ENCODE assay signal across 26 cellular contexts in the genomic region with DNA sequence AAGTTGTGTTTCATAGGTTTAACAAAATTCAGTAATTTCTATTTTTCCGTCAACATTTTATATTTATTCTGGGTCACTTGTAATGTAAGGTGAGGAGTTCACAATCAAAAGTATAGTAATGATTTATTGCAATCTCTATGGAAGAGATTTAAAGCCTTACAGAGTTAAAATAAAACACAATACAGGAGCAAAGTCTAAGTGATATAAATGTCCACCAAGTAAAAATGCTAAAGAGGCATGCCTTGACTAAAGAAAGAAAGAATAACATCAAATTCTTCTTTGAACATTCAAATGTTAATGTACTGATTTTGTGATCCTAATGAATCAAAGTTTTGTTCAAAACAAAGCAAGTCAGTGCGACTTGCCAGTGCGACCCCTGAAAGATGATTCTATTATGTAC.
DNase-seq lines count a peak whose midpoint lies in the region; ATAC-seq, FAIRE-seq and TF ChIP-seq lines count a peak whose summit lies in the region.
"Had no signal": no experiment of that assay in that cellular context is flagged by ENCODE, and none has a peak within 500 bp of the region (broad histone marks: within the 10 kb centered on the region; RNA-seq: fewer than 3 reads in every experiment).

No MANE protein-coding gene starts in this region.

- no peak overlapping the region for H3K27ac ChIP-seq in OCI-LY7 (ENCODE audit: low read depth, low read length, poor library complexity, severe bottlenecking)
- H3K27ac ChIP-seq: 22Rv1; A549; BLaER1 treated with 17β-estradiol and CSF1 and Interleukin-3, amounts not matched to agents 10 nM and 100 nM; C4-2B had no signal

- intact Hi-C loops in left colon (cut with DNase I, micrococcal nuclease) (no loop called here), OCI-LY7 (cut with micrococcal nuclease; ENCODE audit: unreplicated experiment) (no loop called here)

- BruUV-seq in OCI-LY7 (replicated peaks; lab: Mats Ljungman, UMichigan) = no TSS peak

- DNase-seq in D721Med (ENCODE audit: insufficient read length, low spot score) (no peak), WTC11 (ENCODE audit: low spot score) (no peak), left colon (no peak), nephron progenitor cell (no peak), OCI-LY7 (ENCODE audit: low spot score) (no peak)
- no peak for DNase-seq in activated CD4-positive, alpha-beta T cell treated with anti-CD3 and anti-CD28 coated beads, Interleukin-2, amount 10 ng/mL, durations not matched to agents 7 days and 5 days
- DNase-seq: AML-193; Caco-2; Calu3; CD4-positive, alpha-beta T cell; CD8-positive, alpha-beta T cell; DMS 273 treated with DMSO at 0.1 percent for 48 hours; DMS153; DMS53; DMS79; DND-41; EL; GDM1 had no signal

- no peak overlapping the region for H3K4me3 Mint-ChIP-seq in WTC11
- H3K4me3 Mint-ChIP-seq in nephron progenitor cell = no peak overlapping the region
- no peak overlapping the region for H3K4me3 Mint-ChIP-seq in activated CD4-positive, alpha-beta T cell treated with anti-CD3 and anti-CD28 coated beads, Interleukin-2, amount 10 ng/mL, durations not matched to agents 7 days and 5 days
- H3K4me3 Mint-ChIP-seq: B cell; CD4-positive, alpha-beta T cell; CD8-positive, alpha-beta T cell had no signal

- FAIRE-seq in D721Med (lab: Jason Lieb, UNC) = peak; percentile 51
- FAIRE-seq: A549, GM12878, GM19239 had no signal

- CTCF ChIA-PET in WTC11 (lab: Charles Lee) (no interaction called here), OCI-LY7 (lab: Charles Lee; ENCODE audit: unreplicated experiment) (no interaction called here)
- CTCF ChIA-PET in activated CD4-positive, alpha-beta T cell treated with anti-CD3 and anti-CD28 coated beads, Interleukin-2, amount 10 ng/mL, durations not matched to agents 7 days and 5 days (lab: Charles Lee) = no interaction called here

- H3K27me3 Mint-ChIP-seq in WTC11 (ENCODE audit: low read depth) (no peaks in the 10 kb centered on the region), nephron progenitor cell (ENCODE audit: low read depth, poor library complexity) (no peaks in the 10 kb centered on the region)
- H3K27me3 Mint-ChIP-seq in activated CD4-positive, alpha-beta T cell treated with anti-CD3 and anti-CD28 coated beads, Interleukin-2, amount 10 ng/mL, durations not matched to agents 7 days and 5 days = no peaks in the 10 kb centered on the region
- H3K27me3 Mint-ChIP-seq: B cell; CD4-positive, alpha-beta T cell had no signal

- no peak overlapping the region for H2AFZ ChIP-seq in OCI-LY7 (ENCODE audit: low read length)

- POLR2A ChIA-PET in WTC11 (lab: Charles Lee) = no interaction called here
- POLR2A ChIA-PET in OCI-LY7 (lab: Charles Lee) = no interaction called here
- POLR2A ChIA-PET in activated CD4-positive, alpha-beta T cell treated with anti-CD3 and anti-CD28 coated beads, Interleukin-2, amount 10 ng/mL, durations not matched to agents 7 days and 5 days (lab: Charles Lee) = no interaction called here

- TF ChIP-seq CTCF in D721Med (IDR thresholded peaks at IDR 0.05; ENCODE audit: insufficient read depth, missing control alignments) (no peak), WTC11 (IDR thresholded peaks at IDR 0.05) (no peak), nephron progenitor cell (IDR thresholded peaks at IDR 0.05) (no peak), OCI-LY7 (conservative IDR thresholded peaks at IDR 0.05; ENCODE audit: low read length) (no peak)

- peaks cover 38% of the 10 kb centered on the region; the same call in 1 of the 2 replicates for H3K36me3 ChIP-seq in OCI-LY7 (ENCODE audit: insufficient read depth, low read length)

- H3K9me3 Mint-ChIP-seq in WTC11 (0 out of 2 replicates have a peak, but pooled peaks cover 3% of the 10 kb centered on the region), nephron progenitor cell (no peaks in the 10 kb centered on the region)
- H3K9me3 Mint-ChIP-seq in activated CD4-positive, alpha-beta T cell treated with anti-CD3 and anti-CD28 coated beads, Interleukin-2, amount 10 ng/mL, durations not matched to agents 7 days and 5 days = no peaks in the 10 kb centered on the region
- H3K9me3 Mint-ChIP-seq: CD4-positive, alpha-beta T cell; CD8-positive, alpha-beta T cell had no signal

- H4K20me1 ChIP-seq in OCI-LY7 (ENCODE audit: insufficient read depth, low read length) = no peaks in the 10 kb centered on the region
- H4K20me1 ChIP-seq: BLaER1 treated with 17β-estradiol and CSF1 and Interleukin-3, amounts not matched to agents 10 nM and 100 nM had no signal

- no peak for ATAC-seq in WTC11
- ATAC-seq in left colon = peak; percentile 78
- ATAC-seq in HG02571 (IDR thresholded peaks at IDR 0.05; ENCODE audit: unreplicated experiment) = no peak
- ATAC-seq: A549; CD8-positive, alpha-beta T cell; GM12878 had no signal

- no peaks in the 10 kb centered on the region for H3K9me3 ChIP-seq in OCI-LY7 (ENCODE audit: low read length)
- H3K9me3 ChIP-seq: A549; BLaER1 treated with 17β-estradiol and CSF1 and Interleukin-3, amounts not matched to agents 10 nM and 100 nM; Caco-2 had no signal

- H3K79me2 ChIP-seq in OCI-LY7 (ENCODE audit: insufficient read depth, low read depth, low read length) = no peaks in the 10 kb centered on the region

- no peak overlapping the region for H3K4me2 ChIP-seq in OCI-LY7 (ENCODE audit: low read length)
- H3K4me2 ChIP-seq: A549; BLaER1 treated with 17β-estradiol and CSF1 and Interleukin-3, amounts not matched to agents 10 nM and 100 nM had no signal

- peak overlapping the region; percentile 75 for H3K27ac Mint-ChIP-seq in WTC11
- peak overlapping the region; percentile 33 for H3K27ac Mint-ChIP-seq in nephron progenitor cell
- H3K27ac Mint-ChIP-seq in activated CD4-positive, alpha-beta T cell treated with anti-CD3 and anti-CD28 coated beads, Interleukin-2, amount 10 ng/mL, durations not matched to agents 7 days and 5 days = no peak overlapping the region
- H3K27ac Mint-ChIP-seq: B cell; CD4-positive, alpha-beta T cell; CD8-positive, alpha-beta T cell had no signal

- H3K36me3 Mint-ChIP-seq in WTC11 (peaks cover 7% of the 10 kb centered on the region), nephron progenitor cell (ENCODE audit: low read depth) (peaks cover 14% of the 10 kb centered on the region)
- peaks cover 11% of the 10 kb centered on the region for H3K36me3 Mint-ChIP-seq in activated CD4-positive, alpha-beta T cell treated with anti-CD3 and anti-CD28 coated beads, Interleukin-2, amount 10 ng/mL, durations not matched to agents 7 days and 5 days (ENCODE audit: low read depth)

- H3K9me2 ChIP-seq in OCI-LY7 (ENCODE audit: insufficient read depth, low read length) = no peaks in the 10 kb centered on the region

- H3K4me3 ChIP-seq in OCI-LY7 (ENCODE audit: low read depth, low read length, poor library complexity, severe bottlenecking) = no peak overlapping the region
- H3K4me3 ChIP-seq: A549; BLaER1 treated with 17β-estradiol and CSF1 and Interleukin-3, amounts not matched to agents 10 nM and 100 nM; GM12878 had no signal

- H3K4me1 Mint-ChIP-seq in WTC11 (peaks cover 8% of the 10 kb centered on the region), nephron progenitor cell (no peaks in the 10 kb centered on the region)
- peaks cover 3% of the 10 kb centered on the region for H3K4me1 Mint-ChIP-seq in activated CD4-positive, alpha-beta T cell treated with anti-CD3 and anti-CD28 coated beads, Interleukin-2, amount 10 ng/mL, durations not matched to agents 7 days and 5 days

- H3K4me1 ChIP-seq in OCI-LY7 (ENCODE audit: insufficient read depth, low read length, poor library complexity, severe bottlenecking) = no peaks in the 10 kb centered on the region
- H3K4me1 ChIP-seq: A549; BLaER1 treated with 17β-estradiol and CSF1 and Interleukin-3, amounts not matched to agents 10 nM and 100 nM had no signal

TF ChIP-seq in WTC11, 78 proteins besides CTCF, POLR2A, EP300 and RAD21 (continues in another document):
- TF ChIP-seq, protein P1, sequence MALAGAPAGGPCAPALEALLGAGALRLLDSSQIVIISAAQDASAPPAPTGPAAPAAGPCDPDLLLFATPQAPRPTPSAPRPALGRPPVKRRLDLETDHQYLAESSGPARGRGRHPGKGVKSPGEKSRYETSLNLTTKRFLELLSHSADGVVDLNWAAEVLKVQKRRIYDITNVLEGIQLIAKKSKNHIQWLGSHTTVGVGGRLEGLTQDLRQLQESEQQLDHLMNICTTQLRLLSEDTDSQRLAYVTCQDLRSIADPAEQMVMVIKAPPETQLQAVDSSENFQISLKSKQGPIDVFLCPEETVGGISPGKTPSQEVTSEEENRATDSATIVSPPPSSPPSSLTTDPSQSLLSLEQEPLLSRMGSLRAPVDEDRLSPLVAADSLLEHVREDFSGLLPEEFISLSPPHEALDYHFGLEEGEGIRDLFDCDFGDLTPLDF (CRISPR knock-in tag; IDR thresholded peaks at IDR 0.05) = no peak
- TF ChIP-seq NFATC4 (CRISPR knock-in tag; IDR thresholded peaks at IDR 0.05) = no peak
- TF ChIP-seq RORB (CRISPR knock-in tag; IDR thresholded peaks at IDR 0.05) = no peak
- no peak for TF ChIP-seq ZBTB21 (CRISPR knock-in tag; IDR thresholded peaks at IDR 0.05; ENCODE audit: borderline replicate concordance)
- no peak for TF ChIP-seq ZNF219 (CRISPR knock-in tag; IDR thresholded peaks at IDR 0.05; ENCODE audit: borderline replicate concordance)
- no peak for TF ChIP-seq SOX15 (CRISPR knock-in tag; IDR thresholded peaks at IDR 0.05)
- TF ChIP-seq OVOL2 (CRISPR knock-in tag; IDR thresholded peaks at IDR 0.05; ENCODE audit: borderline replicate concordance) = no peak
- TF ChIP-seq, protein P2, sequence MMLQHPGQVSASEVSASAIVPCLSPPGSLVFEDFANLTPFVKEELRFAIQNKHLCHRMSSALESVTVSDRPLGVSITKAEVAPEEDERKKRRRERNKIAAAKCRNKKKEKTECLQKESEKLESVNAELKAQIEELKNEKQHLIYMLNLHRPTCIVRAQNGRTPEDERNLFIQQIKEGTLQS (CRISPR knock-in tag; conservative IDR thresholded peaks at IDR 0.05) = no peak
- TF ChIP-seq, protein P3, sequence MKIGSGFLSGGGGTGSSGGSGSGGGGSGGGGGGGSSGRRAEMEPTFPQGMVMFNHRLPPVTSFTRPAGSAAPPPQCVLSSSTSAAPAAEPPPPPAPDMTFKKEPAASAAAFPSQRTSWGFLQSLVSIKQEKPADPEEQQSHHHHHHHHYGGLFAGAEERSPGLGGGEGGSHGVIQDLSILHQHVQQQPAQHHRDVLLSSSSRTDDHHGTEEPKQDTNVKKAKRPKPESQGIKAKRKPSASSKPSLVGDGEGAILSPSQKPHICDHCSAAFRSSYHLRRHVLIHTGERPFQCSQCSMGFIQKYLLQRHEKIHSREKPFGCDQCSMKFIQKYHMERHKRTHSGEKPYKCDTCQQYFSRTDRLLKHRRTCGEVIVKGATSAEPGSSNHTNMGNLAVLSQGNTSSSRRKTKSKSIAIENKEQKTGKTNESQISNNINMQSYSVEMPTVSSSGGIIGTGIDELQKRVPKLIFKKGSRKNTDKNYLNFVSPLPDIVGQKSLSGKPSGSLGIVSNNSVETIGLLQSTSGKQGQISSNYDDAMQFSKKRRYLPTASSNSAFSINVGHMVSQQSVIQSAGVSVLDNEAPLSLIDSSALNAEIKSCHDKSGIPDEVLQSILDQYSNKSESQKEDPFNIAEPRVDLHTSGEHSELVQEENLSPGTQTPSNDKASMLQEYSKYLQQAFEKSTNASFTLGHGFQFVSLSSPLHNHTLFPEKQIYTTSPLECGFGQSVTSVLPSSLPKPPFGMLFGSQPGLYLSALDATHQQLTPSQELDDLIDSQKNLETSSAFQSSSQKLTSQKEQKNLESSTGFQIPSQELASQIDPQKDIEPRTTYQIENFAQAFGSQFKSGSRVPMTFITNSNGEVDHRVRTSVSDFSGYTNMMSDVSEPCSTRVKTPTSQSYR (CRISPR knock-in tag; IDR thresholded peaks at IDR 0.05) = no peak
